Comparison of ENCODE assay signal across 8 cellular contexts in genomic region chr19:2270157-2270571, GRCh38. TPM values are rescaled to one million over a fixed set of nuclear protein-coding genes. Genes with fewer than 3 reads are reported as not detected.
A peak's percentile ranks its signal among the peaks of the same experiment; 100 is the strongest.
DNase-seq lines count a peak whose midpoint lies in the region; ATAC-seq and TF ChIP-seq lines count a peak whose summit lies in the region.

No MANE protein-coding gene starts in this region.

- H3K4me1 Mint-ChIP-seq in nephron, result peaks cover 32% of the 10 kb centered on the region

- H3K4me3 Mint-ChIP-seq in nephron, result peak overlapping the region; percentile 93 to 95 (median 93)

- H3K36me3 ChIP-seq in H7 (replicated peaks; ENCODE audit: control insufficient read depth, insufficient read depth, low read length), result peaks cover 9% of the 10 kb centered on the region

- no peak for TF ChIP-seq CTCF in VCaP (conservative IDR thresholded peaks at IDR 0.05)
- no peak for TF ChIP-seq CTCF in epithelial cell of proximal tubule (conservative IDR thresholded peaks at IDR 0.05; ENCODE audit: low read depth, low read length)
- TF ChIP-seq CTCF in nephron (IDR thresholded peaks at IDR 0.05; ENCODE audit: unreplicated experiment in 3 of 3), result no peak

- no peaks in the 10 kb centered on the region for H3K27me3 Mint-ChIP-seq in nephron (ENCODE audit: low read depth)

- peak overlapping the region; percentile 91 for H3K27ac ChIP-seq in VCaP

- ATAC-seq in HG02610 (IDR thresholded peaks at IDR 0.05; ENCODE audit: unreplicated experiment), result no peak
- no peak for ATAC-seq in HG02870 (IDR thresholded peaks at IDR 0.05; ENCODE audit: unreplicated experiment)
- ATAC-seq in GM18870 (IDR thresholded peaks at IDR 0.05; ENCODE audit: unreplicated experiment), result no peak
- ATAC-seq in HG02970 (IDR thresholded peaks at IDR 0.05; ENCODE audit: low FRiP score, unreplicated experiment), result no peak

- H3K4me3 ChIP-seq in H7 (ENCODE audit: insufficient read depth, low read depth, low read length) (peak overlapping the region; percentile 100), epithelial cell of proximal tubule (ENCODE audit: low read depth, low read length) (peak overlapping the region; percentile 99)

- H3K9me3 Mint-ChIP-seq in nephron, result no peaks in the 10 kb centered on the region

- DNase-seq in H7, result peak; percentile 83
- no peak for DNase-seq in epithelial cell of proximal tubule (ENCODE audit: low read depth)

- no peaks in the 10 kb centered on the region for H3K27me3 ChIP-seq in H7 (ENCODE audit: control insufficient read depth, insufficient read depth, low read length)

- peak overlapping the region in 2 of 3 experiments; percentile 63 to 87 for H3K27ac Mint-ChIP-seq in nephron

- H3K36me3 Mint-ChIP-seq in nephron (ENCODE audit: low read depth), result peaks cover 20% of the 10 kb centered on the region

RNA-seq across cellular contexts. Expression of gene PEAK3, which starts 11.8 kb away (rescaled TPM):
- total RNA-seq in H7 (2014; rRNA removed; shearing (Covaris generic)), result not detected in 2 replicates
- total RNA-seq in epithelial cell of proximal tubule, result not detected in 2 replicates

RNA-seq across cellular contexts. Expression of gene JSRP1, which starts 13.9 kb away (rescaled TPM):
- not detected in 2 replicates for total RNA-seq in H7 (2014; rRNA removed; shearing (Covaris generic))
- total RNA-seq in epithelial cell of proximal tubule, result 3.5 and 4.1 TPM in 2 replicates

RNA-seq across cellular contexts. Expression of gene AMH, which starts 21.0 kb away (rescaled TPM):
- total RNA-seq in H7 (2014; rRNA removed; shearing (Covaris generic)), result 10.5 and 12.8 TPM in 2 replicates
- 0.52 and 1.7 TPM in 2 replicates for total RNA-seq in epithelial cell of proximal tubule

RNA-seq across cellular contexts. Expression of gene SF3A2, which starts 33.5 kb away (rescaled TPM):
- total RNA-seq in H7 (2014; rRNA removed; shearing (Covaris generic)), result 107 and 115 TPM in 2 replicates
- 51.7 and 61.2 TPM in 2 replicates for total RNA-seq in epithelial cell of proximal tubule

RNA-seq across cellular contexts. Expression of gene PLEKHJ1, which starts 34.0 kb away (rescaled TPM):
- 269 and 295 TPM in 2 replicates for total RNA-seq in H7 (2014; rRNA removed; shearing (Covaris generic))
- total RNA-seq in epithelial cell of proximal tubule, result 167 and 208 TPM in 2 replicates
